ENCODE assay signal across 7 cellular contexts in genomic region chr2:239824051-239824694, GRCh38.
A peak's percentile ranks its signal among the peaks of the same experiment; 100 is the strongest.
DNase-seq lines count a peak whose midpoint lies in the region; ATAC-seq and TF ChIP-seq lines count a peak whose summit lies in the region.

No MANE protein-coding gene starts in this region.

- no peak overlapping the region for H3K4me3 ChIP-seq in GM23248

- no peak overlapping the region for H3K4me2 ChIP-seq in GM23248 (ENCODE audit: unreplicated experiment)

- H3K27ac ChIP-seq in GM23248, result no peak overlapping the region

- no peaks in the 10 kb centered on the region for H3K27me3 ChIP-seq in GM23248 (replicated peaks; ENCODE audit: insufficient read depth)

- WGBS in GM23248 (ENCODE audit: low coverage in 1 of 2, low lambda C conversion rate in 2 of 2, missing lambda C conversion rate in 2 of 2), 2 experiments, result 37 to 39% methylated on average over 11 of the region's 11 CpGs

- no peak for TF ChIP-seq CTCF in osteocyte (IDR thresholded peaks at IDR 0.05)

- H3K4me1 ChIP-seq in GM23248 (ENCODE audit: insufficient read depth), result no peaks in the 10 kb centered on the region

- H3K36me3 Mint-ChIP-seq in osteocyte (ENCODE audit: unreplicated experiment), result no peaks in the 10 kb centered on the region

- no peaks in the 10 kb centered on the region for H3K79me2 ChIP-seq in GM23248 (ENCODE audit: insufficient read depth)

- ATAC-seq in GM19351 (IDR thresholded peaks at IDR 0.05; ENCODE audit: unreplicated experiment), result no peak
- no peak for ATAC-seq in activated CD4-positive, CD25-positive, alpha-beta regulatory T cell treated with anti-CD3 and anti-CD28 coated beads, Interleukin-2, amount 50 U/mL, for 24 hours

- no peaks in the 10 kb centered on the region for H3K36me3 ChIP-seq in GM23248 (ENCODE audit: low read depth)

- H3K27me3 Mint-ChIP-seq in osteocyte (ENCODE audit: unreplicated experiment), result no peaks in the 10 kb centered on the region

- H4K20me1 ChIP-seq in GM23248 (ENCODE audit: insufficient read depth), result no peaks in the 10 kb centered on the region

- no peaks in the 10 kb centered on the region for H3K4me1 Mint-ChIP-seq in osteocyte (ENCODE audit: unreplicated experiment)

- H3K4me3 Mint-ChIP-seq in osteocyte (ENCODE audit: unreplicated experiment), result no peak overlapping the region

- H3K9ac ChIP-seq in GM23248, result no peak overlapping the region

- in situ Hi-C loops in GM23248 (cut with MboI), result no loop called here

- no peaks in the 10 kb centered on the region for H3F3A ChIP-seq in GM23248 (ENCODE audit: insufficient read depth)

- no peak overlapping the region for H3K27ac Mint-ChIP-seq in osteocyte (ENCODE audit: unreplicated experiment)

- peaks cover 21% of the 10 kb centered on the region for H3K9me3 Mint-ChIP-seq in osteocyte (ENCODE audit: unreplicated experiment)

- no peaks in the 10 kb centered on the region for H3K9me3 ChIP-seq in GM23248 (ENCODE audit: low read depth)

- peak; percentile 11 for DNase-seq in GM23248
- peak; percentile 54 for DNase-seq in NCI-H2029 treated with DMSO at 0.1 percent for 48 hours (lab: John Stamatoyannopoulos, UW)
- peak; percentile 64 for DNase-seq in dermis blood vessel endothelial cell
- peak; percentile 46 for DNase-seq in osteocyte (ENCODE audit: extremely low spot score, unreplicated experiment)
- no peak for DNase-seq in superior temporal gyrus (ENCODE audit: extremely low spot score)

- H2AFZ ChIP-seq in GM23248, result no peak overlapping the region

- H3K9me2 ChIP-seq in GM23248 (ENCODE audit: insufficient read depth), result no peaks in the 10 kb centered on the region
